ENCODE assay signal across 9 cellular contexts in the genomic region with DNA sequence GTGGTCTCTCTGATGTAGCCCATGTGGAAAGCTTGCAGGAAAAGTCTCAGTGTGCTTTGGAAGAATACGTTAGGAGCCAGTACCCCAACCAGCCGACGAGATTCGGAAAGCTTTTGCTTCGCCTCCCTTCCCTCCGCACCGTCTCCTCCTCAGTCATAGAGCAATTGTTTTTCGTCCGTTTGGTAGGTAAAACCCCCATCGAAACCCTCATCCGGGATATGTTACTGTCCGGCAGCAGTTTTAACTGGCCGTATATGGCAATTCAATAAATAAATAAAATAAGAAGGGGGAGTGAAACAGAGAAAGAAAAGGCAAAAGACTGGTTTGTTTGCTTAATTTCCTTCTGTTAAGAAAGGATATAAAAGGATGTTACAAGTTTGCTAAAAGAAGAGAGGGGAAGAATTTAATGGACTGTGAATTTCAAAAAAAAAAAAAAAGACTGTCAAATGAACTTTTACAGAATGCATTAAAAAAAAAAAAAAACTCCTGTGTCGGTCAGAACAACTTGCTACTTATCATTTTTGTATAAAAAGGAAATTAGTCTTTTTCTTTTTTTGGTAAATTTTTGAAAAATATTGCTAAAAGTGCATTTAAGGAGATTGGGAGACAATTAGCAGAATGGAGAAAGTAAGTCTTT. TPM values are rescaled to one million over a fixed set of nuclear protein-coding genes. Genes with fewer than 3 reads are reported as not detected.
A peak's percentile ranks its signal among the peaks of the same experiment; 100 is the strongest.
DNase-seq lines count a peak whose midpoint lies in the region; ATAC-seq and TF ChIP-seq lines count a peak whose summit lies in the region.
"Had no signal": no experiment of that assay in that cellular context is flagged by ENCODE, and none has a peak within 500 bp of the region (broad histone marks: within the 10 kb centered on the region; RNA-seq: fewer than 3 reads in every experiment).

No MANE protein-coding gene starts in this region.

- H3K36me3 Mint-ChIP-seq in naive thymus-derived CD8-positive, alpha-beta T cell = peaks cover 9 to 23% (median 14%) of the 10 kb centered on the region in 3 donors

- H3K4me1 ChIP-seq in HUES64 (ENCODE audit: insufficient read depth, low read length) (peaks cover 70% of the 10 kb centered on the region), breast epithelium (no peaks in the 10 kb centered on the region), right lobe of liver (peaks cover 0 to 16% (median 0%) of the 10 kb centered on the region in 4 donors), suprapubic skin (peaks cover 24% of the 10 kb centered on the region)

- WGBS in HUES64 = 5% methylated on average over 13 of the region's 14 CpGs
- WGBS in right lobe of liver (ENCODE audit: insufficient coverage, low coverage, low lambda C conversion rate, missing lambda C conversion rate) = 4% methylated on average over 14 of the region's 14 CpGs
- 36% methylated on average over 14 of the region's 14 CpGs for WGBS in suprapubic skin

- no peaks in the 10 kb centered on the region; the same call in 1 of the 2 replicates for H3K36me3 ChIP-seq in HUES64 (ENCODE audit: insufficient read depth, low read length)
- no peaks in the 10 kb centered on the region for H3K36me3 ChIP-seq in breast epithelium
- peaks cover 0 to 14% (median 5%) of the 10 kb centered on the region in 4 donors for H3K36me3 ChIP-seq in right lobe of liver
- H3K36me3 ChIP-seq in suprapubic skin = peaks cover 13% of the 10 kb centered on the region

- H3K4me1 Mint-ChIP-seq in naive thymus-derived CD8-positive, alpha-beta T cell = peaks cover 7 to 20% (median 13%) of the 10 kb centered on the region in 4 donors

- H3K27ac ChIP-seq in HUES64 (ENCODE audit: low read depth, low read length) = no peak overlapping the region
- H3K27ac ChIP-seq in breast epithelium = peak overlapping the region; percentile 93 to 99
- H3K27ac ChIP-seq in right lobe of liver = peak overlapping the region; percentile 90 to 97 (median 91)
- H3K27ac ChIP-seq in suprapubic skin = peak overlapping the region; percentile 90

- intact Hi-C loops in breast epithelium (cut with DNase I; ENCODE audit: low total_unique reads) = no loop called here
- intact Hi-C loops in right lobe of liver (cut with DNase I) = no loop called here

- in situ Hi-C loops in GM13977 (cut with MboI; ENCODE audit: low pct_unique_long_range_greater_than_20kb, low sequenced_read_pairs, unreplicated experiment) = no loop called here

- H3K9me3 ChIP-seq in HUES64 (ENCODE audit: insufficient read depth, low read depth, low read length) (no peaks in the 10 kb centered on the region), breast epithelium (no peaks in the 10 kb centered on the region), right lobe of liver (no peaks in the 10 kb centered on the region), suprapubic skin (no peaks in the 10 kb centered on the region)

- peaks cover 48 to 93% (median 73%) of the 10 kb centered on the region in 5 donors for H3K27me3 Mint-ChIP-seq in naive thymus-derived CD8-positive, alpha-beta T cell

- no peak for TF ChIP-seq POLR2A in breast epithelium (IDR thresholded peaks at IDR 0.05)
- no peak for TF ChIP-seq POLR2A in right lobe of liver (IDR thresholded peaks at IDR 0.05)
- TF ChIP-seq POLR2A in suprapubic skin (IDR thresholded peaks at IDR 0.05) = no peak

- no peak for DNase-seq in breast epithelium (ENCODE audit: low spot score in 2 of 2)
- DNase-seq in right lobe of liver = no peak
- DNase-seq in suprapubic skin (ENCODE audit: low spot score in 2 of 2) = no peak
- no peak for DNase-seq in T-helper 2 cell
- no peak for DNase-seq in naive thymus-derived CD8-positive, alpha-beta T cell
- no peak for DNase-seq in hepatic stellate cell (ENCODE audit: low spot score)
- DNase-seq in GM13977 (ENCODE audit: low spot score) = no peak

- peak overlapping the region; percentile 51 for H3K4me3 ChIP-seq in HUES64 (ENCODE audit: low read length)
- H3K4me3 ChIP-seq in breast epithelium = peak overlapping the region; percentile 79 to 89 (median 80)
- H3K4me3 ChIP-seq in right lobe of liver = peak overlapping the region; percentile 68 to 73 (median 71)
- H3K4me3 ChIP-seq in suprapubic skin = peak overlapping the region; percentile 71

- no peak overlapping the region for H3K9ac ChIP-seq in HUES64 (ENCODE audit: low read depth, low read length)

- POLR2A ChIA-PET in naive thymus-derived CD8-positive, alpha-beta T cell (lab: Charles Lee) = no interaction called here

- TF ChIP-seq CTCF in breast epithelium (IDR thresholded peaks at IDR 0.05) (no peak), right lobe of liver (IDR thresholded peaks at IDR 0.05) (no peak), suprapubic skin (IDR thresholded peaks at IDR 0.05) (no peak), GM13977 (IDR thresholded peaks at IDR 0.05; ENCODE audit: extremely low read depth, insufficient read depth, missing control alignments) (no peak)

- no peak overlapping the region for H3K27ac Mint-ChIP-seq in naive thymus-derived CD8-positive, alpha-beta T cell

- peaks cover 4 to 44% (median 13%) of the 10 kb centered on the region in 9 donors for H3K9me3 Mint-ChIP-seq in naive thymus-derived CD8-positive, alpha-beta T cell

- no peak overlapping the region for H3K4me3 Mint-ChIP-seq in naive thymus-derived CD8-positive, alpha-beta T cell

- ATAC-seq in right lobe of liver = no peak
- ATAC-seq in naive thymus-derived CD8-positive, alpha-beta T cell = no peak

- TF ChIP-seq EP300 in suprapubic skin (IDR thresholded peaks at IDR 0.05) = no peak

- peaks cover 93% of the 10 kb centered on the region for H3K27me3 ChIP-seq in HUES64 (ENCODE audit: insufficient read depth, low read length)
- H3K27me3 ChIP-seq in breast epithelium = no peaks in the 10 kb centered on the region
- H3K27me3 ChIP-seq in right lobe of liver = no peaks in the 10 kb centered on the region
- H3K27me3 ChIP-seq in suprapubic skin = peaks cover 33% of the 10 kb centered on the region

RNA-seq across cellular contexts. Expression of a gene that starts 7.0 kb away (rescaled TPM):
- 5.0 TPM for polyA plus RNA-seq in HUES64 (2013, experiment 1 of 2)
- polyA plus RNA-seq in HUES64 (2013, experiment 2 of 2) = 8.1 TPM
- total RNA-seq in breast epithelium = 10 to 100 TPM; 13.2 to 22.9 (median 13.6) TPM
- 10 to 100 TPM; 11.6 to 30.0 (median 20.7) TPM for total RNA-seq in right lobe of liver
- total RNA-seq in suprapubic skin = 10 to 100 TPM in 2 of 4 donors, 1 to 10 TPM in 2; 4.0 to 12.7 (median 7.1) TPM
- total RNA-seq in naive thymus-derived CD8-positive, alpha-beta T cell = not detected
- not detected for polyA plus RNA-seq in naive thymus-derived CD8-positive, alpha-beta T cell
- total RNA-seq: T-helper 1 cell treated with Interleukin-12 subunit alpha and Interleukin-12 subunit beta and Interleukin-4 antibody, amounts not matched to agents 30 ng/mL and 1 ng/mL, for 36 hours had no signal

Comparison
In these comparisons a context has a peak if more than half of its experiments do, and no peak if none do; other contexts are left out.
1. RNA of a gene that starts 7.0 kb away (total RNA-seq): 11.6 to 30.0 TPM in right lobe of liver, 13.2 to 22.9 TPM in breast epithelium and 4.0 to 12.7 TPM in suprapubic skin; not detected in naive thymus-derived CD8-positive, alpha-beta T cell; every median in the first group is over 4 times any median in the second.
2. Peak in every context shown above with its lines, with median percentiles within 50 percentile points of each other: H3K4me3 ChIP-seq.